In genomic region chr17:48139948-48140347, GRCh38 we compare ENCODE assay signal across 17 cellular contexts. TPM values are rescaled to one million over a fixed set of nuclear protein-coding genes. Genes with fewer than 3 reads are reported as not detected.
DNase-seq lines count a peak whose midpoint lies in the region; ATAC-seq and TF ChIP-seq lines count a peak whose summit lies in the region.
"Had no signal": no experiment of that assay in that cellular context is flagged by ENCODE, and none has a peak within 500 bp of the region (broad histone marks: within the 10 kb centered on the region; RNA-seq: fewer than 3 reads in every experiment).

No MANE protein-coding gene starts in this region.

- no peak overlapping the region for H3K4me3 Mint-ChIP-seq in stimulated activated effector memory CD8-positive, alpha-beta T cell treated with anti-CD3 and anti-CD28 coated beads, Interleukin-12 subunit alpha, Interleukin-12 subunit beta, amount 100 ng/mL, for 72 hours

- TF ChIP-seq CTCF in choroid plexus epithelial cell (conservative IDR thresholded peaks at IDR 0.05; ENCODE audit: low read depth, low read length) (no peak), smooth muscle cell (IDR thresholded peaks at IDR 0.05; ENCODE audit: borderline replicate concordance, insufficient read depth, poor library complexity, severe bottlenecking) (no peak)

- H3K9ac ChIP-seq in smooth muscle cell (ENCODE audit: low read depth), result no peak overlapping the region

- H3K79me2 ChIP-seq in smooth muscle cell (ENCODE audit: low read depth), result no peaks in the 10 kb centered on the region

- no peaks in the 10 kb centered on the region for H3K4me1 ChIP-seq in smooth muscle cell (ENCODE audit: low read depth)
- H3K4me1 ChIP-seq: ascending aorta, prostate gland, vagina had no signal

- ATAC-seq in left ventricle myocardium superior (peak; percentile 46), Right ventricle myocardium inferior (no peak), HG03442 (IDR thresholded peaks at IDR 0.05; ENCODE audit: unreplicated experiment) (no peak)
- ATAC-seq in stimulated activated effector memory CD8-positive, alpha-beta T cell treated with anti-CD3 and anti-CD28 coated beads, Interleukin-12 subunit alpha, Interleukin-12 subunit beta, amount 100 ng/mL, for 72 hours, result no peak

- intact Hi-C loops in left ventricle myocardium superior (cut with micrococcal nuclease) (no loop called here), Right ventricle myocardium inferior (cut with DNase I) (no loop called here)

- no peak for DNase-seq in left ventricle myocardium superior
- no peak for DNase-seq in Right ventricle myocardium inferior (ENCODE audit: missing footprints)
- peak; percentile 87 for DNase-seq in SIG-M5 treated with dmso at 0.1 percent for 504 hours (lab: John Stamatoyannopoulos, UW; ENCODE audit: unreplicated experiment)
- peak; percentile 45 for DNase-seq in choroid plexus epithelial cell (ENCODE audit: low read depth)
- no peak for DNase-seq in stimulated activated effector memory CD8-positive, alpha-beta T cell treated with anti-CD3 and anti-CD28 coated beads, Interleukin-12 subunit alpha, Interleukin-12 subunit beta, amount 100 ng/mL, for 72 hours (ENCODE audit: low spot score in 2 of 2)
- no peak for DNase-seq in smooth muscle cell (lab: John Stamatoyannopoulos, UW; ENCODE audit: unreplicated experiment)
- DNase-seq in NK-92 treated with Interleukin-12 subunit alpha and Interleukin-12 subunit beta, amount 100 ng/mL, for 24 hours (lab: John Stamatoyannopoulos, UW), result no peak
- DNase-seq: activated CD8-positive, alpha-beta memory T cell treated with anti-CD3 and anti-CD28 coated beads, Interleukin-2, amount 50 U/mL, for 4 hours; NCI-H1417 treated with DMSO at 0.1 percent for 48 hours; NCI-H345; RPMI8226; stimulated activated CD4-positive, alpha-beta T cell treated with anti-CD3 and anti-CD28 coated beads, Interleukin-2, amount 100 ng/mL, for 48 hours; T1000 had no signal

- H3K36me3 ChIP-seq in smooth muscle cell (ENCODE audit: low read depth), result no peaks in the 10 kb centered on the region
- H3K36me3 ChIP-seq: ascending aorta, prostate gland, vagina had no signal

- no peak overlapping the region for H3K27ac ChIP-seq in smooth muscle cell (ENCODE audit: low read depth)
- H3K27ac ChIP-seq: ascending aorta, prostate gland, vagina had no signal

- H3K4me3 ChIP-seq in choroid plexus epithelial cell (ENCODE audit: low read depth, low read length) (no peak overlapping the region), smooth muscle cell (no peak overlapping the region)
- H3K4me3 ChIP-seq: ascending aorta, prostate gland, vagina had no signal

- H3K4me1 Mint-ChIP-seq in stimulated activated effector memory CD8-positive, alpha-beta T cell treated with anti-CD3 and anti-CD28 coated beads, Interleukin-12 subunit alpha, Interleukin-12 subunit beta, amount 100 ng/mL, for 72 hours, result peaks cover 5% of the 10 kb centered on the region

- H3K4me2 ChIP-seq in smooth muscle cell, result no peak overlapping the region

- 68% methylated on average over 2 of the region's 2 CpGs for WGBS in smooth muscle cell (ENCODE audit: low lambda C conversion rate)

- no peaks in the 10 kb centered on the region for H4K20me1 ChIP-seq in smooth muscle cell (ENCODE audit: low read depth)

- no peak overlapping the region for H2AFZ ChIP-seq in smooth muscle cell (ENCODE audit: low read depth)

- H3K27me3 ChIP-seq in smooth muscle cell (ENCODE audit: low read depth), result peaks cover 26% of the 10 kb centered on the region
- H3K27me3 ChIP-seq: ascending aorta, vagina had no signal

- H3K9me3 ChIP-seq in smooth muscle cell (replicated peaks; ENCODE audit: low read depth), result no peaks in the 10 kb centered on the region
- H3K9me3 ChIP-seq: ascending aorta, prostate gland, vagina had no signal

- no peaks in the 10 kb centered on the region for H3F3A ChIP-seq in smooth muscle cell (ENCODE audit: low read depth)

- no peaks in the 10 kb centered on the region for H3K9me3 Mint-ChIP-seq in stimulated activated effector memory CD8-positive, alpha-beta T cell treated with anti-CD3 and anti-CD28 coated beads, Interleukin-12 subunit alpha, Interleukin-12 subunit beta, amount 100 ng/mL, for 72 hours

- peak overlapping the region; percentile 4 for H3K27ac Mint-ChIP-seq in stimulated activated effector memory CD8-positive, alpha-beta T cell treated with anti-CD3 and anti-CD28 coated beads, Interleukin-12 subunit alpha, Interleukin-12 subunit beta, amount 100 ng/mL, for 72 hours

- H3K36me3 Mint-ChIP-seq in stimulated activated effector memory CD8-positive, alpha-beta T cell treated with anti-CD3 and anti-CD28 coated beads, Interleukin-12 subunit alpha, Interleukin-12 subunit beta, amount 100 ng/mL, for 72 hours, result peaks cover 93% of the 10 kb centered on the region

RNA-seq across cellular contexts. Expression of gene SNX11, which starts 32.4 kb away (rescaled TPM):
- total RNA-seq in left ventricle myocardium superior (11.1 TPM), Right ventricle myocardium inferior (10.5 TPM), smooth muscle cell (9.9 and 15.3 TPM in 2 replicates)
- 22.7 and 22.9 TPM in 2 replicates for polyA plus RNA-seq in smooth muscle cell

RNA-seq across cellular contexts. Expression of gene CBX1, which starts 38.7 kb away (rescaled TPM):
- total RNA-seq in left ventricle myocardium superior (37.9 TPM), Right ventricle myocardium inferior (40.0 TPM), smooth muscle cell (63.4 and 72.7 TPM in 2 replicates)
- polyA plus RNA-seq in smooth muscle cell, result 32.7 and 35.6 TPM in 2 replicates

Comparison
In these comparisons a context has a peak if more than half of its experiments do, and no peak if none do; other contexts are left out.
1. DNase-seq: peak in SIG-M5 treated with dmso at 0.1 percent for 504 hours (single experiment) and choroid plexus epithelial cell (single experiment); none in left ventricle myocardium superior (single experiment), Right ventricle myocardium inferior (single experiment), stimulated activated effector memory CD8-positive, alpha-beta T cell treated with anti-CD3 and anti-CD28 coated beads, Interleukin-12 subunit alpha, Interleukin-12 subunit beta, amount 100 ng/mL, for 72 hours (0 of 2), smooth muscle cell (single experiment) and NK-92 treated with Interleukin-12 subunit alpha and Interleukin-12 subunit beta, amount 100 ng/mL, for 24 hours (single experiment).